In the genomic region with DNA sequence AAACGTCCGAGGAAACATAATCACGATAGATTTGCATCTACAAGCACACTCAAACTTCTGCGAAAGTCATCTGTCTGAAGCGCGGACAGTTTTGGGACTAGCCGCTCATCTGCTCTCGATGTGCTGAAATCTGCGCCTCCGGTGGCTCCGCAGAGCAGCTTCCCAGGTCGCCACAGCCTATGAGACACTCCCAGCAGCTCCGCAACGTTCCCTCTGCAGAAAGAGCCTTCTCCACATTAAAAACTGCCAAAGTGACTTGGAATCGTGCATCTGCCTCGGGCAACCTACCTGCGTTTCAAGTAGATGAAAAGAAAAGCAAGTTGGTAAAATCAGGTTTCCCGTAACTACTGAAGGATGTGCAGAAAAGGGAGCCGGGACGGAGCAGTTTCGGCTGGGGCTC, we compare ENCODE assay signal across 11 cellular contexts. TPM values are rescaled to one million over a fixed set of nuclear protein-coding genes. Genes with fewer than 3 reads are reported as not detected.
"Had no signal": no experiment of that assay in that cellular context is flagged by ENCODE, and none has a peak within 500 bp of the region (broad histone marks: within the 10 kb centered on the region; RNA-seq: fewer than 3 reads in every experiment).

No MANE protein-coding gene starts in this region.

RNA-seq across cellular contexts. Expression of a gene that starts 8.9 kb away (rescaled TPM):
- total RNA-seq: activated B cell treated with CpG ODN at 0.5 μM for 24 hours; activated CD4-positive, alpha-beta memory T cell treated with anti-CD3 and anti-CD28 coated beads, Interleukin-2, amount 10 ng/mL, durations not matched to agents 7 days and 5 days; activated CD4-positive, alpha-beta T cell treated with anti-CD3 and anti-CD28 coated beads for 36 hours; activated CD4-positive, alpha-beta T cell treated with anti-CD3 and anti-CD28 coated beads, Interleukin-2, amount 10 ng/mL, durations not matched to agents 7 days and 5 days; activated CD8-positive, alpha-beta memory T cell treated with anti-CD3 and anti-CD28 coated beads, Interleukin-2, amount 10 ng/mL, durations not matched to agents 7 days and 5 days; activated CD8-positive, alpha-beta T cell treated with anti-CD3 and anti-CD28 coated beads, Interleukin-2, amount 10 ng/mL, durations not matched to agents 7 days and 5 days; activated naive CD8-positive, alpha-beta T cell treated with anti-CD3 and anti-CD28 coated beads, Interleukin-2, amount 10 ng/mL, durations not matched to agents 7 days and 5 days; activated T-helper 2 cell treated with anti-CD3 and anti-CD28 coated beads, Interferon-gamma antibody, Interleukin-2, Interleukin-4, amounts not matched to agents 10 μg/mL and 5 μg/mL and 100 μg/mL, durations not matched to agents 14 hours and 24 hours and 36 hours; ascending aorta; bronchial epithelial cell; cardiac muscle cell had no signal

RNA-seq across cellular contexts. Expression of a gene that starts 17.9 kb away (rescaled TPM):
- total RNA-seq: activated B cell treated with CpG ODN at 0.5 μM for 24 hours; activated CD4-positive, alpha-beta memory T cell treated with anti-CD3 and anti-CD28 coated beads, Interleukin-2, amount 10 ng/mL, durations not matched to agents 7 days and 5 days; activated CD4-positive, alpha-beta T cell treated with anti-CD3 and anti-CD28 coated beads for 36 hours; activated CD4-positive, alpha-beta T cell treated with anti-CD3 and anti-CD28 coated beads, Interleukin-2, amount 10 ng/mL, durations not matched to agents 7 days and 5 days; activated CD8-positive, alpha-beta memory T cell treated with anti-CD3 and anti-CD28 coated beads, Interleukin-2, amount 10 ng/mL, durations not matched to agents 7 days and 5 days; activated CD8-positive, alpha-beta T cell treated with anti-CD3 and anti-CD28 coated beads, Interleukin-2, amount 10 ng/mL, durations not matched to agents 7 days and 5 days; activated naive CD8-positive, alpha-beta T cell treated with anti-CD3 and anti-CD28 coated beads, Interleukin-2, amount 10 ng/mL, durations not matched to agents 7 days and 5 days; activated T-helper 2 cell treated with anti-CD3 and anti-CD28 coated beads, Interferon-gamma antibody, Interleukin-2, Interleukin-4, amounts not matched to agents 10 μg/mL and 5 μg/mL and 100 μg/mL, durations not matched to agents 14 hours and 24 hours and 36 hours; ascending aorta; bronchial epithelial cell; cardiac muscle cell had no signal
